In genomic region chr4:9153571-9154157, GRCh38 we compare ENCODE assay signal across 10 cellular contexts. TPM values are rescaled to one million over a fixed set of nuclear protein-coding genes. Genes with fewer than 3 reads are reported as not detected.
A peak's percentile ranks its signal among the peaks of the same experiment; 100 is the strongest.
DNase-seq lines count a peak whose midpoint lies in the region; ATAC-seq and TF ChIP-seq lines count a peak whose summit lies in the region.
"Not testable (repeated sequence)": the region's sequence is repeated elsewhere in the genome, so short reads cannot be mapped to it uniquely, and the experiment has no call there.
"Had no signal": no experiment of that assay in that cellular context is flagged by ENCODE, and none has a peak within 500 bp of the region (broad histone marks: within the 10 kb centered on the region; RNA-seq: fewer than 3 reads in every experiment).

No MANE protein-coding gene starts in this region.

- H3K4me3 Mint-ChIP-seq in activated T-cell treated with anti-CD3 and anti-CD28 coated beads, Interleukin-2, amount 50 U/mL, for 72 hours: peak overlapping the region; percentile 91 to 96
- H3K4me3 Mint-ChIP-seq in nephron: peak overlapping the region; percentile 84 to 85 (median 84)

- DNase-seq in HFF-Myc (ENCODE audit: extremely low read depth, low read depth); activated T-cell treated with anti-CD3 and anti-CD28 coated beads, Interleukin-2, amount 50 U/mL, for 72 hours; stomach: not testable (repeated sequence)
- DNase-seq in NT2/D1 (ENCODE audit: low read depth, low spot score): peak; percentile 3

- H3K4me1 ChIP-seq in BLaER1 treated with 17β-estradiol and CSF1 and Interleukin-3, amounts not matched to agents 10 nM and 100 nM: peaks cover 0 to 12% (median 7%) of the 10 kb centered on the region in 10 experiments; a peak in 10 of 20 replicates
- H3K4me1 ChIP-seq in NT2/D1 (ENCODE audit: insufficient read depth, insufficient read length); ectodermal cell (ENCODE audit: control insufficient read depth, insufficient read depth, low read length): not testable (repeated sequence)
- H3K4me1 ChIP-seq in stomach: peaks cover 0 to 12% (median 7%) of the 10 kb centered on the region in 4 donors

- not testable (repeated sequence) for H3K27ac Mint-ChIP-seq in activated T-cell treated with anti-CD3 and anti-CD28 coated beads, Interleukin-2, amount 50 U/mL, for 72 hours
- H3K27ac Mint-ChIP-seq in nephron: peak overlapping the region in 2 of 3 experiments; percentile 24 to 45

- not testable (repeated sequence) for H3K9me3 Mint-ChIP-seq in activated T-cell treated with anti-CD3 and anti-CD28 coated beads, Interleukin-2, amount 50 U/mL, for 72 hours
- H3K9me3 Mint-ChIP-seq in nephron: peaks cover 12% of the 10 kb centered on the region

- 5 to 12% methylated on average over 23 to 27 of the region's 27 CpGs for WGBS in ectodermal cell, 2 experiments
- WGBS in stomach, 5 donors: 4 to 30% (median 8%) methylated on average over 5 to 27 of the region's 27 CpGs

- intact Hi-C loops in stomach (cut with DNase I; ENCODE audit: low total_unique reads): not testable (repeated sequence)

- not testable (repeated sequence) for ATAC-seq in activated T-cell treated with anti-CD3 and anti-CD28 coated beads, Interleukin-2, amount 50 U/mL, for 72 hours (replicated peaks in 1 of 2)

- peak overlapping the region; percentile 81 to 96 (median 90) for H3K9ac ChIP-seq in BLaER1 treated with 17β-estradiol and CSF1 and Interleukin-3, amounts not matched to agents 10 nM and 100 nM
- peak overlapping the region; percentile 82 for H3K9ac ChIP-seq in NT2/D1 (ENCODE audit: insufficient read length, low read depth)

- not testable (repeated sequence) for TF ChIP-seq EP300 in stomach (IDR thresholded peaks at IDR 0.05)

- H4K20me1 ChIP-seq in BLaER1 treated with 17β-estradiol and CSF1 and Interleukin-3, amounts not matched to agents 10 nM and 100 nM: not testable (repeated sequence)

- H3K27ac ChIP-seq in BLaER1 treated with 17β-estradiol and CSF1 and Interleukin-3, amounts not matched to agents 10 nM and 100 nM: peak overlapping the region in 10 of 11 experiments; percentile 82 to 97 (median 92); a peak in 20 of 22 replicates
- H3K27ac ChIP-seq in ectodermal cell (ENCODE audit: insufficient read depth, low read depth, low read length, poor library complexity, severe bottlenecking) (peak overlapping the region; percentile 67), stomach (peak overlapping the region; percentile 86 to 96 (median 87))

- peak overlapping the region; percentile 71 to 82 (median 76) for H3K4me3 ChIP-seq in BLaER1 treated with 17β-estradiol and CSF1 and Interleukin-3, amounts not matched to agents 10 nM and 100 nM
- H3K4me3 ChIP-seq in HFF-Myc (replicated peaks; ENCODE audit: low read depth, low read length) (peak overlapping the region; percentile 59), NT2/D1 (ENCODE audit: insufficient read length, low read depth) (peak overlapping the region; percentile 68), ectodermal cell (ENCODE audit: insufficient read depth, low read depth, low read length) (peak overlapping the region; percentile 60), iPS-11a (ENCODE audit: low read depth, low read length) (peak overlapping the region; percentile 51), stomach (peak overlapping the region; percentile 70 to 93 (median 76))

- not testable (repeated sequence) for H3K36me3 Mint-ChIP-seq in activated T-cell treated with anti-CD3 and anti-CD28 coated beads, Interleukin-2, amount 50 U/mL, for 72 hours (ENCODE audit: insufficient read depth in 2 of 2); nephron (ENCODE audit: low read depth)

- peak overlapping the region; percentile 81 to 95 (median 90) for H3K4me2 ChIP-seq in BLaER1 treated with 17β-estradiol and CSF1 and Interleukin-3, amounts not matched to agents 10 nM and 100 nM

- H3K4me1 Mint-ChIP-seq in activated T-cell treated with anti-CD3 and anti-CD28 coated beads, Interleukin-2, amount 50 U/mL, for 72 hours (ENCODE audit: low read depth): peaks cover 22% of the 10 kb centered on the region
- H3K4me1 Mint-ChIP-seq in nephron: not testable (repeated sequence)

- H3K9me3 ChIP-seq in BLaER1 treated with 17β-estradiol and CSF1 and Interleukin-3, amounts not matched to agents 10 nM and 100 nM (replicated peaks in 1 of 11); NT2/D1 (ENCODE audit: insufficient read depth, low read length); ectodermal cell (ENCODE audit: control insufficient read depth, low read length); stomach: not testable (repeated sequence)

- not testable (repeated sequence) for H3K27me3 ChIP-seq in BLaER1 treated with 17β-estradiol and CSF1 and Interleukin-3, amounts not matched to agents 10 nM and 100 nM; NT2/D1 (ENCODE audit: insufficient read depth, insufficient read length); ectodermal cell (ENCODE audit: control insufficient read depth, insufficient read depth, low read length, poor library complexity, severe bottlenecking); stomach

- not testable (repeated sequence) for TF ChIP-seq POLR2A in stomach (IDR thresholded peaks at IDR 0.05)

- not testable (repeated sequence) for TF ChIP-seq CTCF in HFF-Myc (IDR thresholded peaks at IDR 0.05; ENCODE audit: low read depth, low read length, missing control alignments); nephron (IDR thresholded peaks at IDR 0.05; ENCODE audit: unreplicated experiment in 3 of 3); stomach (IDR thresholded peaks at IDR 0.05)

- not testable (repeated sequence) for H3K36me3 ChIP-seq in BLaER1 treated with 17β-estradiol and CSF1 and Interleukin-3, amounts not matched to agents 10 nM and 100 nM; NT2/D1 (ENCODE audit: insufficient read depth, insufficient read length, low read length); ectodermal cell (ENCODE audit: control insufficient read depth, insufficient read depth, low read length); stomach

- H3K27me3 Mint-ChIP-seq in activated T-cell treated with anti-CD3 and anti-CD28 coated beads, Interleukin-2, amount 50 U/mL, for 72 hours (ENCODE audit: low read depth); nephron (ENCODE audit: low read depth): not testable (repeated sequence)

RNA-seq across cellular contexts. Expression of gene FAM90A26, which starts 16.5 kb away (rescaled TPM):
- total RNA-seq in activated T-cell treated with anti-CD3 and anti-CD28 coated beads, Interleukin-2, amount 50 U/mL, for 72 hours: not detected
- not detected for polyA plus RNA-seq in ectodermal cell (2013, experiment 1 of 4)
- not detected for polyA plus RNA-seq in ectodermal cell (2013, experiment 2 of 4)
- polyA plus RNA-seq in ectodermal cell (2013, experiment 3 of 4): not detected
- not detected for polyA plus RNA-seq in ectodermal cell (2013, experiment 4 of 4)
- total RNA-seq in stomach: not detected
- polyA plus RNA-seq in stomach: not detected
- total RNA-seq: H4, Right ventricle myocardium inferior had no signal

RNA-seq across cellular contexts. Expression of gene USP17L10, which starts 56.8 kb away (rescaled TPM):
- total RNA-seq in activated T-cell treated with anti-CD3 and anti-CD28 coated beads, Interleukin-2, amount 50 U/mL, for 72 hours: not detected
- not detected for polyA plus RNA-seq in ectodermal cell (2013, experiment 1 of 4)
- not detected for polyA plus RNA-seq in ectodermal cell (2013, experiment 2 of 4)
- not detected for polyA plus RNA-seq in ectodermal cell (2013, experiment 3 of 4)
- not detected for polyA plus RNA-seq in ectodermal cell (2013, experiment 4 of 4)
- total RNA-seq in stomach: not detected
- not detected for polyA plus RNA-seq in stomach
- total RNA-seq: H4, Right ventricle myocardium inferior had no signal
